ENCODE assay signal across 10 cellular contexts in genomic region chr12:55824726-55825125, GRCh38. TPM values are rescaled to one million over a fixed set of nuclear protein-coding genes. Genes with fewer than 3 reads are reported as not detected.
DNase-seq lines count a peak whose midpoint lies in the region; ATAC-seq and TF ChIP-seq lines count a peak whose summit lies in the region.
"Had no signal": no experiment of that assay in that cellular context is flagged by ENCODE, and none has a peak within 500 bp of the region (broad histone marks: within the 10 kb centered on the region; RNA-seq: fewer than 3 reads in every experiment).

No MANE protein-coding gene starts in this region.

- H3K9me3 ChIP-seq in MM.1S (replicated peaks; ENCODE audit: insufficient read depth, low read length) (no peaks in the 10 kb centered on the region), adipocyte (ENCODE audit: control insufficient read depth, low read length) (no peaks in the 10 kb centered on the region), WERI-Rb-1 (ENCODE audit: severe bottlenecking) (no peaks in the 10 kb centered on the region)

- peaks cover 19% of the 10 kb centered on the region for H3F3A ChIP-seq in MM.1S (ENCODE audit: insufficient read depth, low read length)

- ATAC-seq in GM19463 (IDR thresholded peaks at IDR 0.05; ENCODE audit: unreplicated experiment), result no peak
- ATAC-seq in GM21529 (IDR thresholded peaks at IDR 0.05; ENCODE audit: unreplicated experiment), result no peak

- H3K27ac ChIP-seq in MM.1S (ENCODE audit: low read length), result no peak overlapping the region
- H3K27ac ChIP-seq in WERI-Rb-1, result no peak overlapping the region

- H4K20me1 ChIP-seq in MM.1S (ENCODE audit: insufficient read depth, low read length), result no peaks in the 10 kb centered on the region

- H3K36me3 ChIP-seq in MM.1S (replicated peaks; ENCODE audit: insufficient read depth, low read length), result peaks cover under 1% of the 10 kb centered on the region; the same call in 1 of the 2 replicates
- peaks cover 39% of the 10 kb centered on the region for H3K36me3 ChIP-seq in adipocyte (ENCODE audit: control insufficient read depth, insufficient read depth, low read length, severe bottlenecking)
- H3K36me3 ChIP-seq in WERI-Rb-1, result peaks cover 56% of the 10 kb centered on the region

- no peak overlapping the region for H2AFZ ChIP-seq in MM.1S (ENCODE audit: low read length)

- peak overlapping the region; percentile 87 for H3K27ac Mint-ChIP-seq in activated T-cell treated with anti-CD3 and anti-CD28 coated beads, Interleukin-2, amount 50 U/mL, for 24 hours
- H3K27ac Mint-ChIP-seq in osteocyte (ENCODE audit: unreplicated experiment), result peak overlapping the region; percentile 29

- H3K4me2 ChIP-seq in MM.1S (ENCODE audit: low read depth, low read length), result 0 out of 2 replicates have a peak overlapping the region, but pooled peaks have one; percentile 2

- no peaks in the 10 kb centered on the region for H3K27me3 Mint-ChIP-seq in activated T-cell treated with anti-CD3 and anti-CD28 coated beads, Interleukin-2, amount 50 U/mL, for 24 hours
- H3K27me3 Mint-ChIP-seq in osteocyte (ENCODE audit: unreplicated experiment), result no peaks in the 10 kb centered on the region

- H3K4me3 Mint-ChIP-seq in activated T-cell treated with anti-CD3 and anti-CD28 coated beads, Interleukin-2, amount 50 U/mL, for 24 hours, result peak overlapping the region; percentile 49
- no peak overlapping the region for H3K4me3 Mint-ChIP-seq in osteocyte (ENCODE audit: unreplicated experiment)

- H3K4me3 ChIP-seq in MM.1S (ENCODE audit: low read length), result no peak overlapping the region
- no peak overlapping the region for H3K4me3 ChIP-seq in adipocyte (ENCODE audit: low read length)
- no peak overlapping the region for H3K4me3 ChIP-seq in WERI-Rb-1 (ENCODE audit: low read depth, low read length)

- no peaks in the 10 kb centered on the region for H3K9me2 ChIP-seq in MM.1S (replicated peaks; ENCODE audit: insufficient read depth, low read length)

- H3K9ac ChIP-seq in MM.1S (ENCODE audit: low read length) (no peak overlapping the region), adipocyte (ENCODE audit: low read length) (peak overlapping the region; percentile 16)

- TF ChIP-seq CTCF in MM.1S (IDR thresholded peaks at IDR 0.05; ENCODE audit: low read length) (no peak), osteocyte (IDR thresholded peaks at IDR 0.05) (no peak), WERI-Rb-1 (IDR thresholded peaks at IDR 0.05; ENCODE audit: low read depth, low read length) (no peak)

- H3K36me3 Mint-ChIP-seq in activated T-cell treated with anti-CD3 and anti-CD28 coated beads, Interleukin-2, amount 50 U/mL, for 24 hours (ENCODE audit: low read depth), result peaks cover 36% of the 10 kb centered on the region
- peaks cover 28% of the 10 kb centered on the region for H3K36me3 Mint-ChIP-seq in osteocyte (ENCODE audit: unreplicated experiment)

- H3K9me3 Mint-ChIP-seq in activated T-cell treated with anti-CD3 and anti-CD28 coated beads, Interleukin-2, amount 50 U/mL, for 24 hours, result no peaks in the 10 kb centered on the region
- H3K9me3 Mint-ChIP-seq in osteocyte (ENCODE audit: unreplicated experiment), result no peaks in the 10 kb centered on the region

- H3K4me1 Mint-ChIP-seq in activated T-cell treated with anti-CD3 and anti-CD28 coated beads, Interleukin-2, amount 50 U/mL, for 24 hours (ENCODE audit: low read depth), result peaks cover 57% of the 10 kb centered on the region
- peaks cover 37% of the 10 kb centered on the region for H3K4me1 Mint-ChIP-seq in osteocyte (ENCODE audit: unreplicated experiment)

- H3K4me1 ChIP-seq in MM.1S (ENCODE audit: low read length), result peaks cover 18% of the 10 kb centered on the region
- H3K4me1 ChIP-seq in adipocyte (ENCODE audit: control insufficient read depth, insufficient read depth, low read length), result peaks cover 20% of the 10 kb centered on the region

- no peak for DNase-seq in activated T-cell treated with anti-CD3 and anti-CD28 coated beads, Interleukin-2, amount 50 U/mL, for 24 hours
- DNase-seq in activated T-cell treated with anti-CD3 and anti-CD28 coated beads, Interleukin-2, amount 50 U/mL, for 48 hours, result no peak
- no peak for DNase-seq in MM.1S
- DNase-seq in adipocyte (ENCODE audit: low read depth), result no peak
- no peak for DNase-seq in osteocyte (ENCODE audit: extremely low spot score, unreplicated experiment)
- no peak for DNase-seq in WERI-Rb-1
- DNase-seq: NCI-H510A treated with DMSO at 0.1 percent for 48 hours, SIG-M5 had no signal

- H3K79me2 ChIP-seq in MM.1S (ENCODE audit: low read length), result peaks cover 35% of the 10 kb centered on the region

- no peaks in the 10 kb centered on the region for H3K27me3 ChIP-seq in MM.1S (replicated peaks; ENCODE audit: insufficient read depth, low read length)
- H3K27me3 ChIP-seq in adipocyte (replicated peaks; ENCODE audit: control insufficient read depth, insufficient read depth, low read length), result no peaks in the 10 kb centered on the region
- H3K27me3 ChIP-seq in WERI-Rb-1 (ENCODE audit: insufficient read depth, low read depth, severe bottlenecking), result no peaks in the 10 kb centered on the region

RNA-seq across cellular contexts. Expression of gene DNAJC14, which starts 4.7 kb away (rescaled TPM):
- total RNA-seq in osteocyte, result 44.3 and 46.8 TPM in 2 replicates

RNA-seq across cellular contexts. Expression of gene ORMDL2, which starts 6.9 kb away (rescaled TPM):
- 26.0 TPM in 2 replicates for total RNA-seq in osteocyte

RNA-seq across cellular contexts. Expression of gene SARNP, which starts 7.2 kb away (rescaled TPM):
- total RNA-seq in osteocyte, result 55.6 and 56.1 TPM in 2 replicates

RNA-seq across cellular contexts. Expression of gene MMP19, which starts 18.0 kb away (rescaled TPM):
- total RNA-seq in osteocyte, result 14.3 and 15.1 TPM in 2 replicates
